ENCODE assay signal across 8 cellular contexts in the genomic region with DNA sequence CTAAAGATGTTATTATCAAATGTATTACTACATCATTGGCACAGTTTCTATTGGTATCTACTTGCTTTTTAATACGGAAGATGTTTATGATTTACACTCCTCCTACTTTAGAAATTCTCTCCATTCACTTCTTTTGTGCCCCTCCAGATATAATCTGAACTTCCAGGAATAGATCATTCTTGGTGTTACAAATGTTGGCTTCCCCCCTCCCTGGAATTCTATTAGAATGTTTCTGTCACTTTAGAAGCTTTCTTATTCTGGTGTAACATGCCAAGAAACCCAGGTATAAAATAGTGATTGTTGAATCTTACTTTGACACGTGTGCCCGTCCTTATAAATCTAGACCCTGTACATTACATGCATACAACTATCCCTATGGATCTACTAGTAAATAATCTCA. TPM values are rescaled to one million over a fixed set of nuclear protein-coding genes. Genes with fewer than 3 reads are reported as not detected.
DNase-seq lines count a peak whose midpoint lies in the region; ATAC-seq, FAIRE-seq and TF ChIP-seq lines count a peak whose summit lies in the region.

No MANE protein-coding gene starts in this region.

- H3K9me1 ChIP-seq in keratinocyte (ENCODE audit: control insufficient read depth, extremely low read depth, insufficient read depth, low read length): no peaks in the 10 kb centered on the region

- H3K9ac ChIP-seq in keratinocyte (ENCODE audit: control insufficient read depth, extremely low read depth, insufficient read depth, low read length): peak overlapping the region; percentile 90

- WGBS in thyroid gland, 2 donors: 22 to 23% methylated on average over 3 of the region's 3 CpGs

- peaks cover 7% of the 10 kb centered on the region for H4K20me1 ChIP-seq in keratinocyte (ENCODE audit: control insufficient read depth, extremely low read depth, insufficient read depth, low read length)

- TF ChIP-seq CTCF in keratinocyte (optimal IDR thresholded peaks at IDR 0.05 in 1 of 3, IDR thresholded peaks at IDR 0.05 in 1 of 3, conservative IDR thresholded peaks at IDR 0.05 in 1 of 3; ENCODE audit: extremely low read depth in 1 of 3, insufficient read depth in 2 of 3, low read length in 3 of 3) (no peak), thyroid gland (IDR thresholded peaks at IDR 0.05) (no peak)

- peak overlapping the region; percentile 94 to 98 for H3K27ac Mint-ChIP-seq in activated naive CD4-positive, alpha-beta T cell treated with anti-CD3 and anti-CD28 coated beads, Interleukin-2, amount 50 U/mL, for 72 hours

- H3K4me3 ChIP-seq in keratinocyte (ENCODE audit: control insufficient read depth in 2 of 3, extremely low read depth in 1 of 3, insufficient read depth in 2 of 3, low read depth in 1 of 3, low read length in 3 of 3) (peak overlapping the region; percentile 77 to 99 (median 98)), thyroid gland (replicated peaks in 1 of 3) (peak overlapping the region in 2 of 3 donors; percentile 83 to 96)

- peak overlapping the region; percentile 97 for H3K4me3 Mint-ChIP-seq in activated T-cell treated with anti-CD3 and anti-CD28 coated beads, Interleukin-2, amount 50 U/mL, for 4 hours

- peaks cover 10% of the 10 kb centered on the region for H3K36me3 Mint-ChIP-seq in activated T-cell treated with anti-CD3 and anti-CD28 coated beads, Interleukin-2, amount 50 U/mL, for 4 hours (ENCODE audit: insufficient read depth)
- peaks cover 18 to 20% of the 10 kb centered on the region in 2 donors for H3K36me3 Mint-ChIP-seq in activated naive CD4-positive, alpha-beta T cell treated with anti-CD3 and anti-CD28 coated beads, Interleukin-2, amount 50 U/mL, for 72 hours

- peaks cover 56% of the 10 kb centered on the region for H3K79me2 ChIP-seq in keratinocyte (ENCODE audit: control insufficient read depth, insufficient read depth, low read length)

- no peaks in the 10 kb centered on the region for H3K27me3 ChIP-seq in keratinocyte (ENCODE audit: control insufficient read depth, extremely low read depth, insufficient read depth, low read length)
- H3K27me3 ChIP-seq in thyroid gland: no peaks in the 10 kb centered on the region

- no peak for FAIRE-seq in keratinocyte (lab: Jason Lieb, UNC)

- peaks cover 8% of the 10 kb centered on the region for H3K4me1 ChIP-seq in keratinocyte (ENCODE audit: control insufficient read depth, extremely low read depth, insufficient read depth, low read length)
- peaks cover 6 to 16% of the 10 kb centered on the region in 2 donors for H3K4me1 ChIP-seq in thyroid gland

- no peak for ATAC-seq in activated T-cell treated with anti-CD3 and anti-CD28 coated beads, Interleukin-2, amount 50 U/mL, for 4 hours
- ATAC-seq in activated naive CD4-positive, alpha-beta T cell treated with anti-CD3 and anti-CD28 coated beads, Interleukin-2, amount 50 U/mL, for 72 hours: no peak

- intact Hi-C loops in thyroid gland (cut with DNase I): no loop called here

- peak overlapping the region; percentile 79 for H2AFZ ChIP-seq in keratinocyte (ENCODE audit: control insufficient read depth, low read length)

- H3K4me2 ChIP-seq in keratinocyte (ENCODE audit: control insufficient read depth, extremely low read depth, insufficient read depth, low read depth, low read length): peak overlapping the region; percentile 90

- no peaks in the 10 kb centered on the region for H3K27me3 Mint-ChIP-seq in activated T-cell treated with anti-CD3 and anti-CD28 coated beads, Interleukin-2, amount 50 U/mL, for 4 hours (ENCODE audit: low read depth)

- H3K27ac ChIP-seq in keratinocyte (ENCODE audit: control insufficient read depth, insufficient read depth, low read length) (peak overlapping the region; percentile 82), thyroid gland (no peak overlapping the region)

- H3K36me3 ChIP-seq in keratinocyte (ENCODE audit: control insufficient read depth in 2 of 2, extremely low read depth in 1 of 2, insufficient read depth in 2 of 2, low read length in 2 of 2) (peaks cover 2 to 5% of the 10 kb centered on the region in 2 experiments), thyroid gland (no peaks in the 10 kb centered on the region)

- H3K9me3 ChIP-seq in keratinocyte (ENCODE audit: control insufficient read depth, low read depth, low read length) (no peaks in the 10 kb centered on the region), thyroid gland (no peaks in the 10 kb centered on the region)

- dilution Hi-C loops in keratinocyte (cut with MboI; ENCODE audit: extremely low pct_ligation_motif_present, low sequenced_read_pairs): no loop called here

- TF ChIP-seq POLR2A in thyroid gland (IDR thresholded peaks at IDR 0.05): no peak

- peaks cover 27% of the 10 kb centered on the region for H3K4me1 Mint-ChIP-seq in activated T-cell treated with anti-CD3 and anti-CD28 coated beads, Interleukin-2, amount 50 U/mL, for 4 hours (ENCODE audit: low read depth)

- no peak for DNase-seq in activated T-cell treated with anti-CD3 and anti-CD28 coated beads, Interleukin-2, amount 50 U/mL, for 4 hours
- no peak for DNase-seq in activated T-cell treated with anti-CD3 and anti-CD28 coated beads for 4 hours
- DNase-seq in activated naive CD4-positive, alpha-beta T cell treated with anti-CD3 and anti-CD28 coated beads, Interleukin-2, amount 50 U/mL, for 72 hours (ENCODE audit: low spot score in 2 of 2): no peak
- DNase-seq in keratinocyte (ENCODE audit: low read depth, low spot score): no peak
- no peak for DNase-seq in thyroid gland
- DNase-seq in NCI-H1694 (lab: John Stamatoyannopoulos, UW): no peak
- DNase-seq in activated gamma-delta T cell (lab: John Stamatoyannopoulos, UW): no peak
- DNase-seq in iPS-NIHi7 (ENCODE audit: extremely low spot score): no peak

- no peaks in the 10 kb centered on the region for H3K9me3 Mint-ChIP-seq in activated T-cell treated with anti-CD3 and anti-CD28 coated beads, Interleukin-2, amount 50 U/mL, for 4 hours
- no peaks in the 10 kb centered on the region for H3K9me3 Mint-ChIP-seq in activated naive CD4-positive, alpha-beta T cell treated with anti-CD3 and anti-CD28 coated beads, Interleukin-2, amount 50 U/mL, for 72 hours

RNA-seq across cellular contexts. Expression of a gene that starts 1.2 kb away (rescaled TPM):
- total RNA-seq in activated T-cell treated with anti-CD3 and anti-CD28 coated beads, Interleukin-2, amount 50 U/mL, for 4 hours: 10 to 100 TPM; 28.7 to 33.9 (median 29.9) TPM
- 10 to 100 TPM; 30.1 to 34.2 TPM for total RNA-seq in activated naive CD4-positive, alpha-beta T cell treated with anti-CD3 and anti-CD28 coated beads, Interleukin-2, amount 50 U/mL, for 72 hours
- polyA plus RNA-seq in keratinocyte: 18.9 to 24.5 TPM (median 22.1 TPM) in 3 replicates
- 10.7 TPM for polyA plus RNA-seq in keratinocyte (2011; ENCODE audit: low read depth)
- 12.4 and 17.2 TPM in 2 replicates for polyA plus RNA-seq in keratinocyte (2011; cell fraction: cytosol; rRNA removed)
- polyA plus RNA-seq in keratinocyte (2011; cell fraction: nucleus; rRNA removed): 30.0 and 30.9 TPM in 2 replicates
- 16.5 and 19.0 TPM in 2 replicates for polyA plus RNA-seq in keratinocyte (2012; ENCODE audit: low replicate concordance)
- 20.1 to 30.0 TPM (median 26.9 TPM) in 3 replicates for polyA minus RNA-seq in keratinocyte
- polyA minus RNA-seq in keratinocyte (2011; cell fraction: cytosol; rRNA and poly(A)+ RNA removed): 19.6 TPM
- 19.0 and 31.1 TPM in 2 replicates for polyA minus RNA-seq in keratinocyte (2011; cell fraction: nucleus; rRNA and poly(A)+ RNA removed)
- total RNA-seq in thyroid gland: 10 to 100 TPM; 27.1 to 48.8 (median 37.6) TPM

RNA-seq across cellular contexts. Expression of a gene that starts 51.7 kb away (rescaled TPM):
- total RNA-seq in activated T-cell treated with anti-CD3 and anti-CD28 coated beads, Interleukin-2, amount 50 U/mL, for 4 hours: 1,000 to 10,000 TPM; 1,385 to 1,509 (median 1,444) TPM
- 1,000 to 10,000 TPM in 1 of 2 donors, 100 to 1,000 TPM in 1; 992 to 1,009 TPM for total RNA-seq in activated naive CD4-positive, alpha-beta T cell treated with anti-CD3 and anti-CD28 coated beads, Interleukin-2, amount 50 U/mL, for 72 hours
- polyA plus RNA-seq in keratinocyte: 436 to 952 TPM (median 898 TPM) in 3 replicates
- polyA plus RNA-seq in keratinocyte (2011; ENCODE audit: low read depth): 5,549 TPM
- polyA plus RNA-seq in keratinocyte (2011; cell fraction: cytosol; rRNA removed): 387 and 706 TPM in 2 replicates
- polyA plus RNA-seq in keratinocyte (2011; cell fraction: nucleus; rRNA removed): 414 and 646 TPM in 2 replicates
- polyA plus RNA-seq in keratinocyte (2012; ENCODE audit: low replicate concordance): 1,032 and 1,140 TPM in 2 replicates
- polyA minus RNA-seq in keratinocyte: 141 to 874 TPM (median 371 TPM) in 3 replicates
- polyA minus RNA-seq in keratinocyte (2011; cell fraction: cytosol; rRNA and poly(A)+ RNA removed): 889 TPM
- 192 and 292 TPM in 2 replicates for polyA minus RNA-seq in keratinocyte (2011; cell fraction: nucleus; rRNA and poly(A)+ RNA removed)
- 100 to 1,000 TPM; 217 to 405 (median 278) TPM for total RNA-seq in thyroid gland
